Comparison of ENCODE assay signal across 12 cellular contexts in genomic region chr13:23443878-23444277, GRCh38.
"Had no signal": no experiment of that assay in that cellular context is flagged by ENCODE, and none has a peak within 500 bp of the region (broad histone marks: within the 10 kb centered on the region; RNA-seq: fewer than 3 reads in every experiment).

No MANE protein-coding gene starts in this region.

- H3K9me3 ChIP-seq: neutrophil had no signal

- H3K27ac ChIP-seq: neutrophil, WERI-Rb-1 had no signal

- H3K36me3 ChIP-seq: neutrophil, WERI-Rb-1 had no signal

- H3K27me3 ChIP-seq: neutrophil had no signal

- ATAC-seq: activated CD8-positive, alpha-beta T cell treated with anti-CD3 and anti-CD28 coated beads for 36 hours; activated naive CD4-positive, alpha-beta T cell treated with anti-CD3 and anti-CD28 coated beads, Interleukin-2, amount 50 U/mL, for 72 hours; activated T-cell treated with anti-CD3 and anti-CD28 coated beads, Interleukin-2, amount 50 U/mL, for 4 hours; left colon; stimulated activated memory B cell treated with anti-CD40 and anti-IgM and Interleukin-4, amounts not matched to agents 10 μg/mL and 1 μg/mL and 100 μg/mL, for 72 hours had no signal

- DNase-seq: activated CD8-positive, alpha-beta T cell treated with anti-CD3 and anti-CD28 coated beads for 36 hours; activated effector memory CD4-positive, alpha-beta T cell treated with Interleukin-2 at 50 U/mL for 16 hours; activated T-cell treated with anti-CD3 and anti-CD28 coated beads, Interleukin-2, amount 50 U/mL, for 4 hours; left colon; midbrain; naive B cell; retina; stimulated activated CD4-positive, alpha-beta T cell treated with anti-CD3 and anti-CD28 coated beads, Interleukin-2, amount 100 ng/mL, for 48 hours; WERI-Rb-1 had no signal
